In genomic region chr3:109165905-109166304, GRCh38 we compare ENCODE assay signal across 43 cellular contexts. TPM values are rescaled to one million over a fixed set of nuclear protein-coding genes. Genes with fewer than 3 reads are reported as not detected.
"Had no signal": no experiment of that assay in that cellular context is flagged by ENCODE, and none has a peak within 500 bp of the region (broad histone marks: within the 10 kb centered on the region; RNA-seq: fewer than 3 reads in every experiment).

No MANE protein-coding gene starts in this region.

- H3K4me3 ChIP-seq: adrenal gland, ascending aorta, body of pancreas, breast epithelium, cardiac muscle cell had no signal

- H3K27me3 Mint-ChIP-seq: activated naive CD4-positive, alpha-beta T cell treated with anti-CD3 and anti-CD28 coated beads, Interleukin-2, amount 10 ng/mL, durations not matched to agents 7 days and 5 days; activated naive CD8-positive, alpha-beta T cell treated with anti-CD3 and anti-CD28 coated beads, Interleukin-2, amount 10 ng/mL, durations not matched to agents 7 days and 5 days; brain had no signal

- H3K27ac Mint-ChIP-seq: activated naive CD4-positive, alpha-beta T cell treated with anti-CD3 and anti-CD28 coated beads for 36 hours; activated naive CD4-positive, alpha-beta T cell treated with anti-CD3 and anti-CD28 coated beads, Interleukin-2, amount 10 ng/mL, durations not matched to agents 7 days and 5 days; activated naive CD4-positive, alpha-beta T cell treated with anti-CD3 and anti-CD28 coated beads, Interleukin-2, amount 50 U/mL, for 24 hours; activated naive CD4-positive, alpha-beta T cell treated with anti-CD3 and anti-CD28 coated beads, Interleukin-2, amount 50 U/mL, for 72 hours; activated naive CD8-positive, alpha-beta T cell; activated naive CD8-positive, alpha-beta T cell treated with anti-CD3 and anti-CD28 coated beads for 36 hours; activated naive CD8-positive, alpha-beta T cell treated with anti-CD3 and anti-CD28 coated beads, Interleukin-2, amount 10 ng/mL, durations not matched to agents 7 days and 5 days; activated naive CD8-positive, alpha-beta T cell treated with anti-CD3 and anti-CD28 coated beads, Interleukin-2, amount 50 U/mL, for 24 hours; activated T-cell treated with anti-CD3 and anti-CD28 coated beads, Interleukin-2, amount 50 U/mL, for 24 hours; activated T-cell treated with anti-CD3 and anti-CD28 coated beads, Interleukin-2, amount 50 U/mL, for 72 hours; activated T-helper 1 cell treated with anti-CD3 and anti-CD28 coated beads, Interleukin-12 subunit alpha, Interleukin-12 subunit beta, Interleukin-2, Interleukin-4 antibody, amounts not matched to agents 30 ng/mL and 10 ng/mL and 1 ng/mL, durations not matched to agents 14 hours and 24 hours and 36 hours; activated T-helper 17 cell treated with anti-CD3 and anti-CD28 coated beads, Interleukin-2, amount 50 U/mL, for 72 hours; activated T-helper 2 cell treated with anti-CD3 and anti-CD28 coated beads, Interferon-gamma antibody, Interleukin-2, Interleukin-4, amounts not matched to agents 10 μg/mL and 5 μg/mL and 100 μg/mL, durations not matched to agents 14 hours and 24 hours and 36 hours; brain had no signal

- H3K4me1 Mint-ChIP-seq: activated naive CD4-positive, alpha-beta T cell treated with anti-CD3 and anti-CD28 coated beads, Interleukin-2, amount 10 ng/mL, durations not matched to agents 7 days and 5 days; activated naive CD4-positive, alpha-beta T cell treated with anti-CD3 and anti-CD28 coated beads, Interleukin-2, amount 50 U/mL, for 24 hours; activated naive CD8-positive, alpha-beta T cell treated with anti-CD3 and anti-CD28 coated beads for 36 hours; activated naive CD8-positive, alpha-beta T cell treated with anti-CD3 and anti-CD28 coated beads, Interleukin-2, amount 10 ng/mL, durations not matched to agents 7 days and 5 days; activated naive CD8-positive, alpha-beta T cell treated with anti-CD3 and anti-CD28 coated beads, Interleukin-2, amount 50 U/mL, for 24 hours; activated T-helper 17 cell treated with anti-CD3 and anti-CD28 coated beads, Interleukin-2, amount 50 U/mL, for 72 hours; brain; central memory CD8-positive, alpha-beta T cell had no signal

- H3K27me3 ChIP-seq: adrenal gland, ascending aorta, body of pancreas, breast epithelium, cardiac muscle cell had no signal

- H3K9me3 Mint-ChIP-seq: activated naive CD4-positive, alpha-beta T cell treated with anti-CD3 and anti-CD28 coated beads for 36 hours; activated naive CD4-positive, alpha-beta T cell treated with anti-CD3 and anti-CD28 coated beads, Interleukin-2, amount 10 ng/mL, durations not matched to agents 7 days and 5 days; activated naive CD4-positive, alpha-beta T cell treated with anti-CD3 and anti-CD28 coated beads, Interleukin-2, amount 50 U/mL, for 24 hours; activated naive CD4-positive, alpha-beta T cell treated with anti-CD3 and anti-CD28 coated beads, Interleukin-2, amount 50 U/mL, for 72 hours; activated naive CD8-positive, alpha-beta T cell treated with anti-CD3 and anti-CD28 coated beads, Interleukin-2, amount 50 U/mL, for 24 hours; activated T-cell treated with anti-CD3 and anti-CD28 coated beads, Interleukin-2, amount 50 U/mL, for 24 hours; activated T-cell treated with anti-CD3 and anti-CD28 coated beads, Interleukin-2, amount 50 U/mL, for 4 hours; activated T-cell treated with anti-CD3 and anti-CD28 coated beads, Interleukin-2, amount 50 U/mL, for 72 hours; activated T-helper 1 cell treated with anti-CD3 and anti-CD28 coated beads, Interleukin-12 subunit alpha, Interleukin-12 subunit beta, Interleukin-2, Interleukin-4 antibody, amounts not matched to agents 30 ng/mL and 10 ng/mL and 1 ng/mL, durations not matched to agents 14 hours and 24 hours and 36 hours; activated T-helper 17 cell treated with anti-CD3 and anti-CD28 coated beads, Interleukin-2, amount 50 U/mL, for 72 hours; activated T-helper 2 cell treated with anti-CD3 and anti-CD28 coated beads, Interferon-gamma antibody, Interleukin-2, Interleukin-4, amounts not matched to agents 10 μg/mL and 5 μg/mL and 100 μg/mL, durations not matched to agents 14 hours and 24 hours and 36 hours; central memory CD8-positive, alpha-beta T cell had no signal

- H3K36me3 ChIP-seq: adrenal gland, ascending aorta, breast epithelium, cardiac muscle cell had no signal

- H3K9me3 ChIP-seq: adrenal gland, ascending aorta, body of pancreas had no signal

- H3K36me3 Mint-ChIP-seq: activated naive CD4-positive, alpha-beta T cell treated with anti-CD3 and anti-CD28 coated beads, Interleukin-2, amount 10 ng/mL, durations not matched to agents 7 days and 5 days; activated naive CD4-positive, alpha-beta T cell treated with anti-CD3 and anti-CD28 coated beads, Interleukin-2, amount 50 U/mL, for 24 hours; activated naive CD4-positive, alpha-beta T cell treated with anti-CD3 and anti-CD28 coated beads, Interleukin-2, amount 50 U/mL, for 72 hours; activated naive CD8-positive, alpha-beta T cell; activated naive CD8-positive, alpha-beta T cell treated with anti-CD3 and anti-CD28 coated beads for 36 hours; activated naive CD8-positive, alpha-beta T cell treated with anti-CD3 and anti-CD28 coated beads, Interleukin-2, amount 10 ng/mL, durations not matched to agents 7 days and 5 days; brain had no signal

- H3K27ac ChIP-seq: adrenal gland, ascending aorta, body of pancreas, breast epithelium, cardiac muscle cell had no signal

- H3K4me1 ChIP-seq: adrenal gland, ascending aorta, body of pancreas, breast epithelium had no signal

- H3K4me3 Mint-ChIP-seq: activated naive CD4-positive, alpha-beta T cell treated with anti-CD3 and anti-CD28 coated beads for 36 hours; activated naive CD4-positive, alpha-beta T cell treated with anti-CD3 and anti-CD28 coated beads, Interleukin-2, amount 10 ng/mL, durations not matched to agents 7 days and 5 days; activated naive CD4-positive, alpha-beta T cell treated with anti-CD3 and anti-CD28 coated beads, Interleukin-2, amount 50 U/mL, for 24 hours; activated naive CD8-positive, alpha-beta T cell; activated naive CD8-positive, alpha-beta T cell treated with anti-CD3 and anti-CD28 coated beads for 36 hours; activated naive CD8-positive, alpha-beta T cell treated with anti-CD3 and anti-CD28 coated beads, Interleukin-2, amount 10 ng/mL, durations not matched to agents 7 days and 5 days; activated naive CD8-positive, alpha-beta T cell treated with anti-CD3 and anti-CD28 coated beads, Interleukin-2, amount 50 U/mL, for 24 hours; activated T-cell treated with anti-CD3 and anti-CD28 coated beads, Interleukin-2, amount 50 U/mL, for 24 hours; activated T-cell treated with anti-CD3 and anti-CD28 coated beads, Interleukin-2, amount 50 U/mL, for 4 hours; activated T-cell treated with anti-CD3 and anti-CD28 coated beads, Interleukin-2, amount 50 U/mL, for 72 hours; activated T-helper 1 cell treated with anti-CD3 and anti-CD28 coated beads, Interleukin-12 subunit alpha, Interleukin-12 subunit beta, Interleukin-2, Interleukin-4 antibody, amounts not matched to agents 30 ng/mL and 10 ng/mL and 1 ng/mL, durations not matched to agents 14 hours and 24 hours and 36 hours; activated T-helper 17 cell treated with anti-CD3 and anti-CD28 coated beads, Interleukin-2, amount 50 U/mL, for 72 hours; brain; central memory CD8-positive, alpha-beta T cell had no signal

- ATAC-seq: activated naive CD4-positive, alpha-beta T cell treated with anti-CD3 and anti-CD28 coated beads, Interleukin-2, amount 50 U/mL, for 72 hours; activated naive CD8-positive, alpha-beta T cell treated with anti-CD3 and anti-CD28 coated beads, Interleukin-2, amount 50 U/mL, for 24 hours; activated T-cell treated with anti-CD3 and anti-CD28 coated beads, Interleukin-2, amount 50 U/mL, for 4 hours; activated T-cell treated with anti-CD3 and anti-CD28 coated beads, Interleukin-2, amount 50 U/mL, for 72 hours; activated T-helper 17 cell treated with anti-CD3 and anti-CD28 coated beads, Interleukin-2, amount 50 U/mL, for 72 hours; body of pancreas had no signal

- DNase-seq: activated effector memory CD4-positive, alpha-beta T cell treated with anti-CD3 and anti-CD28 coated beads, Interleukin-2, amount 50 U/mL, for 16 hours; activated effector memory CD4-positive, alpha-beta T cell treated with Interleukin-2 at 50 U/mL for 16 hours; activated gamma-delta T cell; activated gamma-delta T cell treated with Interleukin-2 at 50 U/mL for 16 hours; activated naive CD4-positive, alpha-beta T cell; activated naive CD4-positive, alpha-beta T cell treated with anti-CD3 and anti-CD28 coated beads for 36 hours; activated naive CD4-positive, alpha-beta T cell treated with anti-CD3 and anti-CD28 coated beads, Interleukin-2, amount 10 ng/mL, durations not matched to agents 7 days and 5 days; activated naive CD4-positive, alpha-beta T cell treated with anti-CD3 and anti-CD28 coated beads, Interleukin-2, amount 50 U/mL, for 16 hours; activated naive CD4-positive, alpha-beta T cell treated with Interleukin-2 at 50 U/mL for 16 hours; activated naive CD8-positive, alpha-beta T cell treated with anti-CD3 and anti-CD28 coated beads for 36 hours; activated naive CD8-positive, alpha-beta T cell treated with anti-CD3 and anti-CD28 coated beads, Interleukin-2, amount 10 ng/mL, durations not matched to agents 7 days and 5 days; activated naive CD8-positive, alpha-beta T cell treated with anti-CD3 and anti-CD28 coated beads, Interleukin-2, amount 50 U/mL, for 24 hours; activated T-cell treated with anti-CD3 and anti-CD28 coated beads, Interleukin-2, amount 50 U/mL, for 1 hour; activated T-cell treated with anti-CD3 and anti-CD28 coated beads, Interleukin-2, amount 50 U/mL, for 24 hours; activated T-cell treated with anti-CD3 and anti-CD28 coated beads, Interleukin-2, amount 50 U/mL, for 4 hours; activated T-cell treated with anti-CD3 and anti-CD28 coated beads, Interleukin-2, amount 50 U/mL, for 48 hours; activated T-cell treated with anti-CD3 and anti-CD28 coated beads, Interleukin-2, amount 50 U/mL, for 72 hours; adrenal gland; amniotic stem cell; amygdala; anterior cingulate cortex; aorta; body of pancreas; caudate nucleus; central memory CD4-positive, alpha-beta T cell; cerebellar nuclear complex had no signal

RNA-seq across cellular contexts. Expression of gene C3orf85, which starts 29.4 kb away (rescaled TPM):
- total RNA-seq: activated naive CD4-positive, alpha-beta T cell treated with anti-CD3 and anti-CD28 coated beads for 36 hours; activated naive CD4-positive, alpha-beta T cell treated with anti-CD3 and anti-CD28 coated beads, Interleukin-2, amount 50 U/mL, for 72 hours; activated naive CD8-positive, alpha-beta T cell treated with anti-CD3 and anti-CD28 coated beads for 36 hours; activated naive CD8-positive, alpha-beta T cell treated with anti-CD3 and anti-CD28 coated beads, Interleukin-2, amount 10 ng/mL, durations not matched to agents 7 days and 5 days; activated T-cell treated with anti-CD3 and anti-CD28 coated beads, Interleukin-2, amount 50 U/mL, for 4 hours; activated T-cell treated with anti-CD3 and anti-CD28 coated beads, Interleukin-2, amount 50 U/mL, for 72 hours; activated T-helper 1 cell treated with anti-CD3 and anti-CD28 coated beads, Interleukin-12 subunit alpha, Interleukin-12 subunit beta, Interleukin-2, Interleukin-4 antibody, amounts not matched to agents 30 ng/mL and 10 ng/mL and 1 ng/mL, durations not matched to agents 14 hours and 24 hours and 36 hours; activated T-helper 17 cell treated with anti-CD3 and anti-CD28 coated beads, Interleukin-2, amount 50 U/mL, for 72 hours; activated T-helper 2 cell treated with anti-CD3 and anti-CD28 coated beads, Interferon-gamma antibody, Interleukin-2, Interleukin-4, amounts not matched to agents 10 μg/mL and 5 μg/mL and 100 μg/mL, durations not matched to agents 14 hours and 24 hours and 36 hours; adrenal gland; aorta; ascending aorta; astrocyte; body of pancreas; breast epithelium; bronchial epithelial cell; cardiac muscle cell; cardiac septum; cerebellum; chondrocyte had no signal
- polyA plus RNA-seq: adipose tissue, adrenal gland, cardiac muscle cell had no signal

RNA-seq across cellular contexts. Expression of gene MORC1, which starts 48.0 kb away (rescaled TPM):
- total RNA-seq: activated naive CD4-positive, alpha-beta T cell treated with anti-CD3 and anti-CD28 coated beads for 36 hours; activated naive CD4-positive, alpha-beta T cell treated with anti-CD3 and anti-CD28 coated beads, Interleukin-2, amount 50 U/mL, for 72 hours; activated naive CD8-positive, alpha-beta T cell treated with anti-CD3 and anti-CD28 coated beads for 36 hours; activated naive CD8-positive, alpha-beta T cell treated with anti-CD3 and anti-CD28 coated beads, Interleukin-2, amount 10 ng/mL, durations not matched to agents 7 days and 5 days; activated T-cell treated with anti-CD3 and anti-CD28 coated beads, Interleukin-2, amount 50 U/mL, for 4 hours; activated T-cell treated with anti-CD3 and anti-CD28 coated beads, Interleukin-2, amount 50 U/mL, for 72 hours; activated T-helper 1 cell treated with anti-CD3 and anti-CD28 coated beads, Interleukin-12 subunit alpha, Interleukin-12 subunit beta, Interleukin-2, Interleukin-4 antibody, amounts not matched to agents 30 ng/mL and 10 ng/mL and 1 ng/mL, durations not matched to agents 14 hours and 24 hours and 36 hours; activated T-helper 2 cell treated with anti-CD3 and anti-CD28 coated beads, Interferon-gamma antibody, Interleukin-2, Interleukin-4, amounts not matched to agents 10 μg/mL and 5 μg/mL and 100 μg/mL, durations not matched to agents 14 hours and 24 hours and 36 hours; aorta; ascending aorta; astrocyte; body of pancreas; bronchial epithelial cell; cardiac muscle cell; cardiac septum; chondrocyte had no signal
- polyA plus RNA-seq: aorta, cardiac muscle cell had no signal
